Comparison of ENCODE assay signal across 14 cellular contexts in the genomic region with DNA sequence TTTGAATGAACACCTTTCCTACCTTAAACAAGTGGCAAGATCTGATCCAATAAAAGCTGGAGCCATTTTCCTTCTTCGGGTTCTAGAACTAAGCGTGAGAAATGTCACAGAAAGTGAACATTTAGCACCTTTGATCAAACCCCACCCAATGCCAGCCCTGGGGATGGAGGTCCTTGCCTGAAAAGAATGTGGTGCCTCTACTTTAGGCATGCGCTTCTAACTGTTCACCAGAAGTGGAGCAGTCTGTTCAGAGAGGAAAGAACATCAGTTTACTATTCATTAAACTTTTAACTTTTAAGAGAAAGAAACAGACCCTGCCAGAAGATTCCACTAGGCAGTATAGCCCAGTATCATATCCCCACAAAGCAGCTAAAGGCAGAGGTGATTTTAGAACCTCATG.
A peak's percentile ranks its signal among the peaks of the same experiment; 100 is the strongest.
DNase-seq lines count a peak whose midpoint lies in the region; ATAC-seq and TF ChIP-seq lines count a peak whose summit lies in the region.
"Had no signal": no experiment of that assay in that cellular context is flagged by ENCODE, and none has a peak within 500 bp of the region (broad histone marks: within the 10 kb centered on the region; RNA-seq: fewer than 3 reads in every experiment).

No MANE protein-coding gene starts in this region.

- H3K27me3 ChIP-seq in osteoblast (ENCODE audit: insufficient read depth, low read length): peaks cover 4% of the 10 kb centered on the region
- H3K27me3 ChIP-seq: BE2C had no signal

- ATAC-seq in GM18907 (IDR thresholded peaks at IDR 0.05; ENCODE audit: unreplicated experiment): peak; percentile 47
- ATAC-seq in HG03280 (IDR thresholded peaks at IDR 0.05; ENCODE audit: unreplicated experiment): peak; percentile 35
- ATAC-seq in GM19395 (IDR thresholded peaks at IDR 0.05; ENCODE audit: unreplicated experiment): no peak
- no peak for ATAC-seq in GM21786 (IDR thresholded peaks at IDR 0.05; ENCODE audit: unreplicated experiment)
- ATAC-seq: activated CD8-positive, alpha-beta T cell treated with anti-CD3 and anti-CD28 coated beads for 36 hours had no signal

- DNase-seq in SK-N-MC (ENCODE audit: low read depth, low spot score): no peak
- no peak for DNase-seq in osteoblast (ENCODE audit: insufficient read length, low spot score, missing footprints)
- no peak for DNase-seq in Kasumi-1 (lab: John Stamatoyannopoulos, UW)
- DNase-seq: activated CD8-positive, alpha-beta T cell treated with anti-CD3 and anti-CD28 coated beads for 36 hours; activated T-cell treated with anti-CD3 and anti-CD28 coated beads, Interleukin-2, amount 50 U/mL, for 48 hours; BE2C; effector CD4-positive, alpha-beta T cell; NCI-H2081; NCI-H748 treated with DMSO at 0.1 percent for 48 hours had no signal

- peak overlapping the region; percentile 78 for H3K9ac ChIP-seq in SK-N-MC (ENCODE audit: insufficient read length)
- H3K9ac ChIP-seq: parathyroid adenoma had no signal

- H3K9me3 ChIP-seq in SK-N-MC (ENCODE audit: low read depth, low read length): no peaks in the 10 kb centered on the region
- no peaks in the 10 kb centered on the region for H3K9me3 ChIP-seq in osteoblast (ENCODE audit: low read depth, low read length)
- H3K9me3 ChIP-seq: BE2C had no signal

- no peak overlapping the region for H3K4me2 ChIP-seq in osteoblast (ENCODE audit: insufficient read depth, low read length)

- H3K36me3 ChIP-seq in SK-N-MC (ENCODE audit: insufficient read depth, low read length): no peaks in the 10 kb centered on the region
- H3K36me3 ChIP-seq in osteoblast (ENCODE audit: insufficient read depth, low read length): no peaks in the 10 kb centered on the region
- H3K36me3 ChIP-seq: BE2C had no signal

- peak; percentile 5 for TF ChIP-seq CTCF in osteoblast (IDR thresholded peaks at IDR 0.05; ENCODE audit: extremely low read depth, low read depth, low read length)

- no peaks in the 10 kb centered on the region for H3K4me1 ChIP-seq in osteoblast (ENCODE audit: insufficient read depth, low read length)
- H3K4me1 ChIP-seq: parathyroid adenoma had no signal

- no peak overlapping the region for H2AFZ ChIP-seq in osteoblast (ENCODE audit: low read length)
- H2AFZ ChIP-seq: parathyroid adenoma had no signal

- H3K79me2 ChIP-seq in osteoblast (ENCODE audit: insufficient read depth, low read length): no peaks in the 10 kb centered on the region
- H3K79me2 ChIP-seq: parathyroid adenoma had no signal

- no peaks in the 10 kb centered on the region for H4K20me1 ChIP-seq in osteoblast (ENCODE audit: insufficient read depth, low read length)

- H3K27ac ChIP-seq in SK-N-MC (peak overlapping the region; percentile 100), osteoblast (ENCODE audit: low read depth, low read length) (no peak overlapping the region)
- H3K27ac ChIP-seq: parathyroid adenoma had no signal

- H3K4me3 ChIP-seq in SK-N-MC: no peak overlapping the region
- H3K4me3 ChIP-seq in osteoblast (ENCODE audit: insufficient read depth, low read length): no peak overlapping the region

Comparison
In these comparisons a context has a peak if more than half of its experiments do, and no peak if none do; other contexts are left out.
1. ATAC-seq: peak in GM18907 (single experiment) and HG03280 (single experiment); none in GM19395 (single experiment) and GM21786 (single experiment).